ENCODE assay signal across 1 cellular context in genomic region chr2:8574196-8575010, GRCh38.
TF ChIP-seq lines count a peak whose summit lies in the region.

No MANE protein-coding gene starts in this region.

TF ChIP-seq in HepG2, 621 proteins besides CTCF, POLR2A, EP300 and RAD21 (continued from another document and continues in another):
- peak; percentile 47; the same call in 1 of the 2 replicates for TF ChIP-seq ZBTB46 (CRISPR knock-in tag; IDR thresholded peaks at IDR 0.05; ENCODE audit: borderline replicate concordance)
- no peak for TF ChIP-seq KLF15 (CRISPR knock-in tag; IDR thresholded peaks at IDR 0.05; ENCODE audit: borderline replicate concordance)
- TF ChIP-seq ZNF136 (CRISPR knock-in tag; IDR thresholded peaks at IDR 0.05; ENCODE audit: low read depth): no peak; the same call in none of the 2 replicates
- TF ChIP-seq CCAR2 (optimal IDR thresholded peaks at IDR 0.05; ENCODE audit: low read depth, low read length): no peak
- TF ChIP-seq CCDC6 (CRISPR knock-in tag; IDR thresholded peaks at IDR 0.05): peak; percentile 80
- no peak for TF ChIP-seq EZH2 (conservative IDR thresholded peaks at IDR 0.05; ENCODE audit: low read depth, low read length)
- no peak; the same call in 1 of the 2 replicates for TF ChIP-seq GTF3A (CRISPR knock-in tag; conservative IDR thresholded peaks at IDR 0.05)
- peak; percentile 22; the same call in 1 of the 2 replicates for TF ChIP-seq ZNF296 (CRISPR knock-in tag; conservative IDR thresholded peaks at IDR 0.05)
- peak; percentile 69; the same call in 1 of the 2 replicates for TF ChIP-seq NFATC3 (CRISPR knock-in tag; IDR thresholded peaks at IDR 0.05)
- TF ChIP-seq CEBPG (CRISPR knock-in tag; IDR thresholded peaks at IDR 0.05): peak; percentile 38
- peak; percentile 74; the same call in 1 of the 2 replicates for TF ChIP-seq SNAI1 (CRISPR knock-in tag; IDR thresholded peaks at IDR 0.05; ENCODE audit: borderline replicate concordance)
- TF ChIP-seq HNF1A (IDR thresholded peaks at IDR 0.05; ENCODE audit: low read depth): peak; percentile 55
- peak; percentile 67 for TF ChIP-seq HNF1A (CRISPR knock-in tag; IDR thresholded peaks at IDR 0.05; ENCODE audit: borderline replicate concordance)
- TF ChIP-seq ZNF607 (CRISPR knock-in tag; IDR thresholded peaks at IDR 0.05; ENCODE audit: borderline replicate concordance): no peak; the same call in 1 of the 2 replicates
- peak; percentile 81; the same call in 1 of the 2 replicates for TF ChIP-seq ZNF235 (CRISPR knock-in tag; IDR thresholded peaks at IDR 0.05; ENCODE audit: borderline replicate concordance)
- no peak for TF ChIP-seq ZNF652 (CRISPR knock-in tag; IDR thresholded peaks at IDR 0.05; ENCODE audit: borderline replicate concordance, low read depth)
- peak; percentile 82 for TF ChIP-seq HNF4A (CRISPR knock-in tag; IDR thresholded peaks at IDR 0.05)
- TF ChIP-seq ZSCAN31 (CRISPR knock-in tag; IDR thresholded peaks at IDR 0.05; ENCODE audit: low read depth): 0 out of 2 replicates have a peak, but pooled peaks have one; percentile 12
- TF ChIP-seq ZNF674 (CRISPR knock-in tag; IDR thresholded peaks at IDR 0.05; ENCODE audit: low read depth): no peak
- peak; percentile 94 for TF ChIP-seq SPEN (CRISPR knock-in tag; IDR thresholded peaks at IDR 0.05; ENCODE audit: low read depth)
- TF ChIP-seq ZSCAN20 (CRISPR knock-in tag; IDR thresholded peaks at IDR 0.05; ENCODE audit: borderline replicate concordance): peak; percentile 6; the same call in 1 of the 2 replicates
- TF ChIP-seq NR2F6 (IDR thresholded peaks at IDR 0.05): peak; percentile 78
- peak; percentile 88 for TF ChIP-seq NR2F6 (CRISPR knock-in tag; IDR thresholded peaks at IDR 0.05)
- TF ChIP-seq BORCS8-MEF2B (CRISPR knock-in tag; IDR thresholded peaks at IDR 0.05): peak; percentile 32
- peak; percentile 92 for TF ChIP-seq DPF2 (CRISPR knock-in tag; IDR thresholded peaks at IDR 0.05; ENCODE audit: borderline replicate concordance, low read depth)
- TF ChIP-seq TARDBP (CRISPR knock-in tag; IDR thresholded peaks at IDR 0.05): peak; percentile 90; the same call in 1 of the 2 replicates
- TF ChIP-seq CBFB (CRISPR knock-in tag; IDR thresholded peaks at IDR 0.05): peak; percentile 56; the same call in 1 of the 2 replicates
- peak; percentile 82; the same call in 1 of the 2 replicates for TF ChIP-seq THAP9 (CRISPR knock-in tag; IDR thresholded peaks at IDR 0.05; ENCODE audit: borderline replicate concordance)
- no peak for TF ChIP-seq CAMTA2 (CRISPR knock-in tag; IDR thresholded peaks at IDR 0.05; ENCODE audit: borderline replicate concordance)
- 0 out of 2 replicates have a peak, but pooled peaks have one; percentile 38 for TF ChIP-seq HOXD1 (CRISPR knock-in tag; IDR thresholded peaks at IDR 0.05)
- TF ChIP-seq ZNF281 (CRISPR knock-in tag; IDR thresholded peaks at IDR 0.05; ENCODE audit: borderline replicate concordance): peak; percentile 96
- no peak for TF ChIP-seq ZSCAN12 (CRISPR knock-in tag; IDR thresholded peaks at IDR 0.05)
- TF ChIP-seq AGO1 (IDR thresholded peaks at IDR 0.05; ENCODE audit: low read depth, low read length, poor library complexity, severe bottlenecking): no peak
- peak; percentile 69; the same call in 1 of the 2 replicates for TF ChIP-seq ZNF792 (CRISPR knock-in tag; IDR thresholded peaks at IDR 0.05)
- TF ChIP-seq ASH2L (IDR thresholded peaks at IDR 0.05; ENCODE audit: insufficient read length, low read depth, low read length): peak; percentile 95
- TF ChIP-seq KLF12 (CRISPR knock-in tag; IDR thresholded peaks at IDR 0.05; ENCODE audit: borderline replicate concordance): no peak
- TF ChIP-seq ZBTB21 (CRISPR knock-in tag; IDR thresholded peaks at IDR 0.05): no peak
- no peak for TF ChIP-seq LRRFIP1 (CRISPR knock-in tag; conservative IDR thresholded peaks at IDR 0.05)
- peak; percentile 98; the same call in 1 of the 2 replicates for TF ChIP-seq ZNF337 (CRISPR knock-in tag; IDR thresholded peaks at IDR 0.05; ENCODE audit: borderline replicate concordance, low read depth)
- TF ChIP-seq ZNF382 (CRISPR knock-in tag; IDR thresholded peaks at IDR 0.05; ENCODE audit: borderline replicate concordance): no peak
- no peak for TF ChIP-seq HOXA7 (CRISPR knock-in tag; IDR thresholded peaks at IDR 0.05)
- no peak for TF ChIP-seq LCORL (IDR thresholded peaks at IDR 0.05)
- peak; percentile 90 for TF ChIP-seq LCORL (CRISPR knock-in tag; IDR thresholded peaks at IDR 0.05)
- TF ChIP-seq ZBTB10 (CRISPR knock-in tag; IDR thresholded peaks at IDR 0.05; ENCODE audit: borderline replicate concordance): peak; percentile 29; the same call in 1 of the 2 replicates
- peak; percentile 71; the same call in 1 of the 2 replicates for TF ChIP-seq ZNF878 (CRISPR knock-in tag; IDR thresholded peaks at IDR 0.05)
